ENCODE assay signal across 9 cellular contexts in genomic region chr11:828501-829115, GRCh38. TPM values are rescaled to one million over a fixed set of nuclear protein-coding genes. Genes with fewer than 3 reads are reported as not detected.
DNase-seq lines count a peak whose midpoint lies in the region; ATAC-seq, FAIRE-seq and TF ChIP-seq lines count a peak whose summit lies in the region.
"Had no signal": no experiment of that assay in that cellular context is flagged by ENCODE, and none has a peak within 500 bp of the region (broad histone marks: within the 10 kb centered on the region; RNA-seq: fewer than 3 reads in every experiment).

No MANE protein-coding gene starts in this region.

- H3K79me2 ChIP-seq in GM12878 (ENCODE audit: control insufficient read depth, insufficient read depth, low read length), result no peaks in the 10 kb centered on the region

- RAD21 ChIA-PET in GM12878 (lab: Charles Lee; ENCODE audit: unreplicated experiment), result no interaction called here

- CTCF ChIA-PET in GM12878 (lab: Yijun Ruan, JAX), result no interaction called here

- H3K4me1 ChIP-seq in GM12878 (ENCODE audit: control insufficient read depth, insufficient read depth, low read length) (peaks cover 39% of the 10 kb centered on the region), thoracic aorta (ENCODE audit: control insufficient read depth in 1 of 2, low read depth in 2 of 2) (peaks cover 40 to 59% of the 10 kb centered on the region in 2 donors)

- H3K27me3 Mint-ChIP-seq in activated T-cell treated with anti-CD3 and anti-CD28 coated beads, Interleukin-2, amount 50 U/mL, for 72 hours (ENCODE audit: low read depth), result peaks cover 36% of the 10 kb centered on the region
- no peaks in the 10 kb centered on the region for H3K27me3 Mint-ChIP-seq in memory B cell

- H3K4me2 ChIP-seq in GM12878 (ENCODE audit: control insufficient read depth, insufficient read depth), result peak overlapping the region; percentile 100; the same call in 1 of the 2 replicates

- BruUV-seq in GM12878 (replicated peaks; lab: Mats Ljungman, UMichigan), result no TSS peak

- TF ChIP-seq POLR2A in GM12878 (IDR thresholded peaks at IDR 0.05; ENCODE audit: low read depth, low read length), result no peak

- no peaks in the 10 kb centered on the region; a peak in 2 of 4 replicates for H3K36me3 ChIP-seq in GM12878 (ENCODE audit: control insufficient read depth in 2 of 2, insufficient read depth in 2 of 2, low read length in 1 of 2)
- H3K36me3 ChIP-seq in thoracic aorta, result peaks cover 23% of the 10 kb centered on the region

- H3K36me3 Mint-ChIP-seq in activated T-cell treated with anti-CD3 and anti-CD28 coated beads, Interleukin-2, amount 50 U/mL, for 72 hours (ENCODE audit: insufficient read depth in 2 of 2), result peaks cover 2 to 3% of the 10 kb centered on the region in 2 donors
- peaks cover 6% of the 10 kb centered on the region for H3K36me3 Mint-ChIP-seq in memory B cell

- no peak for TF ChIP-seq RAD21 in GM12878 (IDR thresholded peaks at IDR 0.05; ENCODE audit: insufficient read depth, low read depth, low read length)

- H3K4me1 Mint-ChIP-seq in activated T-cell treated with anti-CD3 and anti-CD28 coated beads, Interleukin-2, amount 50 U/mL, for 72 hours (ENCODE audit: low read depth), result peaks cover 29% of the 10 kb centered on the region
- peaks cover 30% of the 10 kb centered on the region for H3K4me1 Mint-ChIP-seq in memory B cell

- ATAC-seq in activated T-cell treated with anti-CD3 and anti-CD28 coated beads, Interleukin-2, amount 50 U/mL, for 72 hours (replicated peaks in 1 of 2), result no peak
- ATAC-seq in GM12878 (no peak), memory B cell (ENCODE audit: low read depth) (no peak), thoracic aorta (ENCODE audit: insufficient number of reproducible peaks, low FRiP score, low read depth) (no peak), GM21526 (IDR thresholded peaks at IDR 0.05; ENCODE audit: low FRiP score, unreplicated experiment) (no peak), HG02642 (IDR thresholded peaks at IDR 0.05; ENCODE audit: poor library complexity, unreplicated experiment) (no peak)

- H3K27ac ChIP-seq in GM12878 (ENCODE audit: control insufficient read depth, insufficient read depth) (no peak overlapping the region), thoracic aorta (peak overlapping the region in 1 of 2 donors; percentile 39)

- H2AFZ ChIP-seq in GM12878 (ENCODE audit: control insufficient read depth, low read depth, low read length), result no peak overlapping the region

- no peak overlapping the region for H3K27ac Mint-ChIP-seq in activated T-cell treated with anti-CD3 and anti-CD28 coated beads, Interleukin-2, amount 50 U/mL, for 72 hours
- no peak overlapping the region for H3K27ac Mint-ChIP-seq in memory B cell

- no peaks in the 10 kb centered on the region for H3K9me3 Mint-ChIP-seq in activated T-cell treated with anti-CD3 and anti-CD28 coated beads, Interleukin-2, amount 50 U/mL, for 72 hours
- no peaks in the 10 kb centered on the region for H3K9me3 Mint-ChIP-seq in memory B cell

- in situ Hi-C loops in GM12878 (cut with MboI), result no loop called here

- H4K20me1 ChIP-seq in GM12878 (ENCODE audit: control insufficient read depth, insufficient read depth), result no peaks in the 10 kb centered on the region

- POLR2A ChIA-PET in GM12878 (lab: Charles Lee), result interaction anchor here (1.4 to 5.2 kb wide), 3 partner anchors 10 to 19 kb away, joined by 4 to 33 read pairs (median 21); partner anchors contain the start of genes PNPLA2, POLR2L, RPLP2 and TSPAN4

- TF ChIP-seq CTCF in GM12878 (IDR thresholded peaks at IDR 0.05 in 2 of 3, conservative IDR thresholded peaks at IDR 0.05 in 1 of 3; ENCODE audit: control insufficient read depth in 2 of 3, extremely low read depth in 1 of 3, insufficient read depth in 1 of 3, low read depth in 3 of 3, low read length in 3 of 3) (no peak), thoracic aorta (IDR thresholded peaks at IDR 0.05) (no peak)

- intact Hi-C loops in GM12878 (cut with micrococcal nuclease; ENCODE audit: unreplicated experiment), result no loop called here

- H3K4me3 ChIP-seq in GM12878 (0 out of 2 replicates have a peak overlapping the region, but pooled peaks have one; percentile 49), thoracic aorta (peak overlapping the region; percentile 75)

- no peak for DNase-seq in activated T-cell treated with anti-CD3 and anti-CD28 coated beads, Interleukin-2, amount 50 U/mL, for 72 hours
- DNase-seq in activated T-cell treated with anti-CD3 and anti-CD28 coated beads, Interleukin-2, amount 50 U/mL, for 1 hour, result no peak
- no peak for DNase-seq in GM12878 (ENCODE audit: low read depth, low spot score)
- DNase-seq in memory B cell (ENCODE audit: low spot score in 2 of 2), result no peak
- DNase-seq in thoracic aorta (ENCODE audit: low spot score), result no peak
- no peak for DNase-seq in NCI-H446 treated with DMSO at 0.1 percent for 48 hours (lab: John Stamatoyannopoulos, UW)
- DNase-seq: occipital lobe had no signal

- SMC1A ChIA-PET in GM12878 (lab: Charles Lee; ENCODE audit: uncharacterized antibody, unreplicated experiment), result no interaction called here

- peak overlapping the region; percentile 79 to 89 for H3K4me3 Mint-ChIP-seq in activated T-cell treated with anti-CD3 and anti-CD28 coated beads, Interleukin-2, amount 50 U/mL, for 72 hours
- H3K4me3 Mint-ChIP-seq in memory B cell, result peak overlapping the region; percentile 82

- FAIRE-seq in GM12878 (lab: Jason Lieb, UNC), result no peak

- H3K27me3 ChIP-seq in GM12878 (replicated peaks in 1 of 2; ENCODE audit: control insufficient read depth in 2 of 2, insufficient read depth in 2 of 2, low read length in 1 of 2) (no peaks in the 10 kb centered on the region; a peak in 3 of 4 replicates), thoracic aorta (replicated peaks; ENCODE audit: insufficient read depth) (peaks cover 6% of the 10 kb centered on the region)

- WGBS in GM12878 (ENCODE audit: insufficient coverage, insufficient replicate concordance, low lambda C conversion rate, missing lambda C conversion rate), result 82% methylated on average over 20 of the region's 20 CpGs

- H3K9me3 ChIP-seq in GM12878 (replicated peaks; ENCODE audit: control insufficient read depth, insufficient read depth, low read length) (no peaks in the 10 kb centered on the region), thoracic aorta (no peaks in the 10 kb centered on the region)

- H3K9ac ChIP-seq in GM12878 (ENCODE audit: control insufficient read depth, insufficient read depth, low read length), result no peak overlapping the region

- no peak for TF ChIP-seq EP300 in GM12878 (IDR thresholded peaks at IDR 0.05; ENCODE audit: borderline replicate concordance in 1 of 2, control insufficient read depth in 1 of 2, low read depth in 2 of 2, low read length in 2 of 2)

RNA-seq across cellular contexts. Expression of gene CRACR2B, which starts 0.9 kb away (rescaled TPM):
- total RNA-seq in activated T-cell treated with anti-CD3 and anti-CD28 coated beads, Interleukin-2, amount 50 U/mL, for 72 hours, result 10 to 100 TPM in 1 of 2 donors, 1 to 10 TPM in 1; 5.5 to 13.3 TPM
- 19.6 and 20.5 TPM in 2 replicates for total RNA-seq in GM12878 (2013; cell fraction: nucleolus; rRNA removed)
- total RNA-seq in GM12878 (2014; rRNA removed) (19.2 and 20.1 TPM in 2 replicates), GM12878 (2014; rRNA removed; fragmentation: Illumina TruSeq; extraction: Trizol) (3.0 and 3.7 TPM in 2 replicates), GM12878 (2021) (29.6 and 32.6 TPM in 2 replicates), thoracic aorta (10 to 100 TPM in 1 of 2 donors, 1 to 10 TPM in 1; 9.6 to 11.6 TPM)
- polyA plus RNA-seq in GM12878 (2011; ENCODE audit: low read depth), result 2.2 TPM
- polyA plus RNA-seq in GM12878 (2011; rRNA removed) (3.3 and 8.8 TPM in 2 replicates), GM12878 (2014; fragmentation: Illumina TruSeq; extraction: Trizol) (0.43 and 4.4 TPM in 2 replicates), GM12878 (2014; fragmentation: Nextera tagmentation; extraction: Ambion mirVana) (under 1 TPM; 0.10 to 0.31 TPM), GM12878 (2014; rRNA removed) (33.7 and 44.0 TPM in 2 replicates), GM12878 (2016; fragmentation: Nextera tagmentation; extraction: Ambion mirVana) (10 to 100 TPM; 16.6 to 17.0 TPM)
- polyA plus RNA-seq in GM12878 (2011; cell fraction: cytosol; rRNA removed), result 12.4 and 20.6 TPM in 2 replicates
- polyA plus RNA-seq in GM12878 (2011; cell fraction: nucleus; rRNA removed), result 217 and 287 TPM in 2 replicates
- polyA plus RNA-seq in GM12878 (2012), result 8.8 and 10.3 TPM in 2 replicates
- 2.9 and 6.7 TPM in 2 replicates for polyA minus RNA-seq in GM12878 (2011; rRNA and poly(A)+ RNA removed)
- 5.2 and 5.9 TPM in 2 replicates for polyA minus RNA-seq in GM12878 (2011; cell fraction: cytosol; rRNA and poly(A)+ RNA removed)
- polyA minus RNA-seq in GM12878 (2011; cell fraction: nucleus; rRNA and poly(A)+ RNA removed), result 26.6 and 33.3 TPM in 2 replicates

RNA-seq across cellular contexts. Expression of gene CD151, which starts 4.1 kb away (rescaled TPM):
- 10 to 100 TPM; 35.4 to 42.2 TPM for total RNA-seq in activated T-cell treated with anti-CD3 and anti-CD28 coated beads, Interleukin-2, amount 50 U/mL, for 72 hours
- total RNA-seq in GM12878 (2013; cell fraction: nucleolus; rRNA removed), result 31.6 and 37.0 TPM in 2 replicates
- total RNA-seq in GM12878 (2014; rRNA removed) (26.2 and 37.1 TPM in 2 replicates), GM12878 (2014; rRNA removed; fragmentation: Illumina TruSeq; extraction: Trizol) (11.1 and 17.6 TPM in 2 replicates), GM12878 (2021) (28.6 and 31.7 TPM in 2 replicates), thoracic aorta (1,000 to 10,000 TPM in 1 of 2 donors, 100 to 1,000 TPM in 1; 532 to 1,455 TPM)
- polyA plus RNA-seq in GM12878 (2011; ENCODE audit: low read depth), result 11.6 TPM
- polyA plus RNA-seq in GM12878 (2011; rRNA removed) (19.9 and 39.6 TPM in 2 replicates), GM12878 (2014; fragmentation: Illumina TruSeq; extraction: Trizol) (1.5 and 9.4 TPM in 2 replicates), GM12878 (2014; fragmentation: Nextera tagmentation; extraction: Ambion mirVana) (1 to 10 TPM in 1 of 2 experiments, under 1 TPM in 1; 0.52 to 1.4 TPM), GM12878 (2014; rRNA removed) (40.1 and 41.7 TPM in 2 replicates), GM12878 (2016; fragmentation: Nextera tagmentation; extraction: Ambion mirVana) (10 to 100 TPM in 1 of 2 experiments, 1 to 10 TPM in 1; 9.4 to 11.7 TPM)
- polyA plus RNA-seq in GM12878 (2011; cell fraction: cytosol; rRNA removed), result 55.0 and 67.3 TPM in 2 replicates
- polyA plus RNA-seq in GM12878 (2011; cell fraction: nucleus; rRNA removed), result 150 and 186 TPM in 2 replicates
- polyA plus RNA-seq in GM12878 (2012), result 30.4 and 30.5 TPM in 2 replicates
- polyA minus RNA-seq in GM12878 (2011; rRNA and poly(A)+ RNA removed), result 32.0 and 60.1 TPM in 2 replicates
- 19.9 and 21.7 TPM in 2 replicates for polyA minus RNA-seq in GM12878 (2011; cell fraction: cytosol; rRNA and poly(A)+ RNA removed)
- polyA minus RNA-seq in GM12878 (2011; cell fraction: nucleus; rRNA and poly(A)+ RNA removed), result 35.8 and 46.4 TPM in 2 replicates

RNA-seq across cellular contexts. Expression of gene PNPLA2, which starts 9.9 kb away (rescaled TPM):
- total RNA-seq in activated T-cell treated with anti-CD3 and anti-CD28 coated beads, Interleukin-2, amount 50 U/mL, for 72 hours, result 10 to 100 TPM; 64.5 to 77.1 TPM
- total RNA-seq in GM12878 (2013; cell fraction: nucleolus; rRNA removed), result 29.4 and 31.7 TPM in 2 replicates
- total RNA-seq in GM12878 (2014; rRNA removed) (9.3 and 9.8 TPM in 2 replicates), GM12878 (2014; rRNA removed; fragmentation: Illumina TruSeq; extraction: Trizol) (2.5 and 4.2 TPM in 2 replicates), GM12878 (2021) (33.4 and 34.0 TPM in 2 replicates), thoracic aorta (100 to 1,000 TPM; 105 to 115 TPM)
- polyA plus RNA-seq in GM12878 (2011; ENCODE audit: low read depth), result 10.9 TPM
- polyA plus RNA-seq in GM12878 (2011; rRNA removed) (1.7 and 5.1 TPM in 2 replicates), GM12878 (2014; fragmentation: Illumina TruSeq; extraction: Trizol) (1.5 and 6.4 TPM in 2 replicates), GM12878 (2014; fragmentation: Nextera tagmentation; extraction: Ambion mirVana) (under 1 TPM; 0.19 to 0.62 TPM), GM12878 (2014; rRNA removed) (18.3 and 26.5 TPM in 2 replicates), GM12878 (2016; fragmentation: Nextera tagmentation; extraction: Ambion mirVana) (10 to 100 TPM; 15.5 to 16.1 TPM)
- 6.0 and 8.6 TPM in 2 replicates for polyA plus RNA-seq in GM12878 (2011; cell fraction: cytosol; rRNA removed)
- polyA plus RNA-seq in GM12878 (2011; cell fraction: nucleus; rRNA removed), result 225 and 234 TPM in 2 replicates
- 29.5 and 33.5 TPM in 2 replicates for polyA plus RNA-seq in GM12878 (2012)
- 9.9 and 21.7 TPM in 2 replicates for polyA minus RNA-seq in GM12878 (2011; rRNA and poly(A)+ RNA removed)
- 7.4 and 10.4 TPM in 2 replicates for polyA minus RNA-seq in GM12878 (2011; cell fraction: cytosol; rRNA and poly(A)+ RNA removed)
- polyA minus RNA-seq in GM12878 (2011; cell fraction: nucleus; rRNA and poly(A)+ RNA removed), result 51.3 and 63.1 TPM in 2 replicates

RNA-seq across cellular contexts. Expression of gene POLR2L, which starts 13.7 kb away (rescaled TPM):
- total RNA-seq in activated T-cell treated with anti-CD3 and anti-CD28 coated beads, Interleukin-2, amount 50 U/mL, for 72 hours, result 10 to 100 TPM; 28.2 to 30.9 TPM
- 10.3 and 15.3 TPM in 2 replicates for total RNA-seq in GM12878 (2013; cell fraction: nucleolus; rRNA removed)
- total RNA-seq in GM12878 (2014; rRNA removed) (366 and 432 TPM in 2 replicates), GM12878 (2014; rRNA removed; fragmentation: Illumina TruSeq; extraction: Trizol) (60.2 and 68.7 TPM in 2 replicates), GM12878 (2021) (133 and 137 TPM in 2 replicates), thoracic aorta (10 to 100 TPM; 20.8 to 63.0 TPM)
- polyA plus RNA-seq in GM12878 (2011; ENCODE audit: low read depth), result 11.2 TPM
- polyA plus RNA-seq in GM12878 (2011; rRNA removed) (13.7 and 44.2 TPM in 2 replicates), GM12878 (2014; fragmentation: Illumina TruSeq; extraction: Trizol) (2.2 and 23.1 TPM in 2 replicates), GM12878 (2014; fragmentation: Nextera tagmentation; extraction: Ambion mirVana) (100 to 1,000 TPM in 1 of 2 experiments, 10 to 100 TPM in 1; 68.8 to 117 TPM), GM12878 (2014; rRNA removed) (318 and 463 TPM in 2 replicates), GM12878 (2016; fragmentation: Nextera tagmentation; extraction: Ambion mirVana) (100 to 1,000 TPM; 439 to 497 TPM)
- 76.2 and 168 TPM in 2 replicates for polyA plus RNA-seq in GM12878 (2011; cell fraction: cytosol; rRNA removed)
- 129 and 164 TPM in 2 replicates for polyA plus RNA-seq in GM12878 (2011; cell fraction: nucleus; rRNA removed)
- polyA plus RNA-seq in GM12878 (2012), result 136 and 240 TPM in 2 replicates
- polyA minus RNA-seq in GM12878 (2011; rRNA and poly(A)+ RNA removed), result 70.2 and 136 TPM in 2 replicates
- polyA minus RNA-seq in GM12878 (2011; cell fraction: cytosol; rRNA and poly(A)+ RNA removed), result 63.5 and 71.9 TPM in 2 replicates
- polyA minus RNA-seq in GM12878 (2011; cell fraction: nucleus; rRNA and poly(A)+ RNA removed), result 35.2 and 55.4 TPM in 2 replicates

RNA-seq across cellular contexts. Expression of gene TSPAN4, which starts 14.0 kb away (rescaled TPM):
- 10 to 100 TPM; 12.2 to 14.9 TPM for total RNA-seq in activated T-cell treated with anti-CD3 and anti-CD28 coated beads, Interleukin-2, amount 50 U/mL, for 72 hours
- total RNA-seq in GM12878 (2013; cell fraction: nucleolus; rRNA removed), result 47.0 and 47.6 TPM in 2 replicates
- 9.3 and 10.1 TPM in 2 replicates for total RNA-seq in GM12878 (2014; rRNA removed)
- 2.3 and 2.7 TPM in 2 replicates for total RNA-seq in GM12878 (2014; rRNA removed; fragmentation: Illumina TruSeq; extraction: Trizol)
- total RNA-seq in GM12878 (2021), result 8.7 and 9.0 TPM in 2 replicates
- polyA plus RNA-seq in GM12878 (2011; ENCODE audit: low read depth), result 3.5 TPM
- polyA plus RNA-seq in GM12878 (2011; rRNA removed), result 6.5 and 13.4 TPM in 2 replicates
- 22.9 and 34.0 TPM in 2 replicates for polyA plus RNA-seq in GM12878 (2011; cell fraction: cytosol; rRNA removed)
- polyA plus RNA-seq in GM12878 (2011; cell fraction: nucleus; rRNA removed), result 75.6 and 100 TPM in 2 replicates
- 6.5 and 6.8 TPM in 2 replicates for polyA plus RNA-seq in GM12878 (2012)
- 0.96 TPM in 1 of 2 replicates, not detected in the other for polyA plus RNA-seq in GM12878 (2014; fragmentation: Illumina TruSeq; extraction: Trizol)
- polyA plus RNA-seq in GM12878 (2014; fragmentation: Nextera tagmentation; extraction: Ambion mirVana), result under 1 TPM in 1 of 2 experiments, not detected in 1; 0.37 TPM
- 11.6 and 14.0 TPM in 2 replicates for polyA plus RNA-seq in GM12878 (2014; rRNA removed)
- polyA plus RNA-seq in GM12878 (2016; fragmentation: Nextera tagmentation; extraction: Ambion mirVana), result 1 to 10 TPM; 7.6 to 8.5 TPM
- polyA minus RNA-seq in GM12878 (2011; rRNA and poly(A)+ RNA removed), result 13.9 and 15.4 TPM in 2 replicates
- 21.0 and 24.9 TPM in 2 replicates for polyA minus RNA-seq in GM12878 (2011; cell fraction: cytosol; rRNA and poly(A)+ RNA removed)
- polyA minus RNA-seq in GM12878 (2011; cell fraction: nucleus; rRNA and poly(A)+ RNA removed), result 10.2 and 15.3 TPM in 2 replicates
- total RNA-seq in thoracic aorta, result 100 to 1,000 TPM in 1 of 2 donors, 10 to 100 TPM in 1; 55.5 to 107 TPM

Comparison
In these comparisons a context has a peak if more than half of its experiments do, and no peak if none do; other contexts are left out.
1. RNA of gene CD151, which starts 4.1 kb away (total RNA-seq): 532 to 1,455 TPM in thoracic aorta; 35.4 to 42.2 TPM in activated T-cell treated with anti-CD3 and anti-CD28 coated beads, Interleukin-2, amount 50 U/mL, for 72 hours and 11.1 to 37.1 TPM in GM12878; every median in the first group is over 10 times any median in the second.